In the genomic region with DNA sequence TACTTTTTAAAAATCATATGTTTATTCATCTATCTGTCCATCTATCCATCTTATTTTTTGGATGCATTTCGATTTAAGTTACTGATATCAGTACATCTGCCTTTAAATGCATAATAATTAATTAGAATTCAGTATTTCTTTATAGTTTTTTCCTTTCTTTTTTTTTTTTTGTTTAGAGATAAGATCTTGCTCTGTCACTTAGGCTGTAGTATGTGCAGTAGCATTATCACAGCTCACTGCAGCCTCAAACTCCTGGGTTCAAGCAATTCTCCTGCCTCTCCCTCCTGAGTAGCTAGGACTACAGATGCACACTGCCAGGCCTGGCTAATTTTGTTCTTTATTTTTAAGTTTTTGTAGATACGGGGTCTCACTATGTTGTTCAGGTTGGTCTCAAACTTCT, we compare ENCODE assay signal across 28 cellular contexts.
"Had no signal": no experiment of that assay in that cellular context is flagged by ENCODE, and none has a peak within 500 bp of the region (broad histone marks: within the 10 kb centered on the region; RNA-seq: fewer than 3 reads in every experiment).

No MANE protein-coding gene starts in this region.

- H3K27ac ChIP-seq: colonic mucosa, coronary artery, dorsolateral prefrontal cortex, epithelial cell of prostate, esophagus muscularis mucosa, esophagus squamous epithelium, foreskin keratinocyte, gastrocnemius medialis, gastroesophageal sphincter, heart left ventricle, heart right ventricle had no signal

- DNase-seq: colonic mucosa; cortex of kidney; dermis blood vessel endothelial cell; dorsolateral prefrontal cortex; effector CD4-positive, alpha-beta T cell; effector CD8-positive, alpha-beta T cell; effector memory CD4-positive, alpha-beta T cell; effector memory CD8-positive, alpha-beta T cell; endodermal cell; esophagus squamous epithelium; foreskin fibroblast; foreskin keratinocyte; foreskin melanocyte; gastrocnemius medialis; glutamatergic neuron; head of caudate nucleus; heart left ventricle; heart right ventricle had no signal

- H3K4me3 ChIP-seq: colonic mucosa, coronary artery, dorsolateral prefrontal cortex, esophagus muscularis mucosa, esophagus squamous epithelium, gastrocnemius medialis, gastroesophageal sphincter, heart left ventricle, heart right ventricle had no signal

- FAIRE-seq: colon, endometrium, endothelial cell of umbilical vein, frontal cortex had no signal

- H3K27me3 Mint-ChIP-seq: dendritic cell treated with granulocyte-macrophage colony-stimulating factor and Interleukin-4, amounts not matched to agents 40 ng/mL and 50 ng/mL, for 4 days; effector memory CD8-positive, alpha-beta T cell had no signal

- H3K27me3 ChIP-seq: colonic mucosa, dorsolateral prefrontal cortex, esophagus muscularis mucosa, esophagus squamous epithelium, foreskin keratinocyte, gastrocnemius medialis, gastroesophageal sphincter, heart left ventricle, heart right ventricle had no signal

- H3K4me3 Mint-ChIP-seq: dendritic cell treated with granulocyte-macrophage colony-stimulating factor and Interleukin-4, amounts not matched to agents 40 ng/mL and 50 ng/mL, for 4 days; effector memory CD8-positive, alpha-beta T cell; endodermal cell had no signal

- ATAC-seq: effector memory CD8-positive, alpha-beta T cell; esophagus mucosa; foreskin keratinocyte; gastrocnemius medialis; gastroesophageal sphincter; heart left ventricle; heart right ventricle had no signal

- H3K4me1 ChIP-seq: colonic mucosa, esophagus muscularis mucosa, esophagus squamous epithelium, foreskin keratinocyte, gastrocnemius medialis, gastroesophageal sphincter, heart left ventricle had no signal

- H3K36me3 ChIP-seq: colonic mucosa, gastrocnemius medialis, gastroesophageal sphincter had no signal

- H3K9me3 ChIP-seq: colonic mucosa, esophagus muscularis mucosa, esophagus squamous epithelium, gastrocnemius medialis, gastroesophageal sphincter, heart left ventricle, heart right ventricle had no signal

- H3K27ac Mint-ChIP-seq: dendritic cell treated with granulocyte-macrophage colony-stimulating factor and Interleukin-4, amounts not matched to agents 40 ng/mL and 50 ng/mL, for 4 days; effector memory CD8-positive, alpha-beta T cell; endodermal cell had no signal
